26 cellular contexts compared by ENCODE assay signal in the genomic region with DNA sequence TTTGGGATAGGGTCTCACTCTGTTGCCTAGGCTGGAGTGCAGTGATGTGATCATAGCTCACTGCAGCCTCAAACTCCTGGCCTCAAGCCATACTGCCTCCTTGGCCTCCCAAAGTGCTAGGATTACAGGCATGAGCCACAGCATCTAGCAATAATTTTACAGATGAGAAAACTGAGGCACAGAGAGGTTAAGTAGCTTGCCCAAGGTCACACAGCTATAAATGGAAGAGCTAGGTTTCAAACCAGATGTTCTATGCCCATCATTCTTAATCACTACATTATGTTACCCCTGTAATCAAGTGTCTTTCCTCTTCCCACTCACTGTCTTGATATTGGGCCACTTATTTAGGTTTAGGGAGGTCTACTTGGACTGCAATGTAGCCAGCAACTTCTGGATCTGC. TPM values are rescaled to one million over a fixed set of nuclear protein-coding genes. Genes with fewer than 3 reads are reported as not detected.
DNase-seq lines count a peak whose midpoint lies in the region; ATAC-seq, FAIRE-seq and TF ChIP-seq lines count a peak whose summit lies in the region.
"Had no signal": no experiment of that assay in that cellular context is flagged by ENCODE, and none has a peak within 500 bp of the region (broad histone marks: within the 10 kb centered on the region; RNA-seq: fewer than 3 reads in every experiment).

No MANE protein-coding gene starts in this region.

- H2BK15ac ChIP-seq in H1 (ENCODE audit: low read length): no peak overlapping the region

- no peak for TF ChIP-seq CTCF in left ventricle myocardium inferior (IDR thresholded peaks at IDR 0.05; ENCODE audit: borderline replicate concordance)
- no peak for TF ChIP-seq CTCF in HEK293 (tag by site-specific recombination; IDR thresholded peaks at IDR 0.05)
- no peak for TF ChIP-seq CTCF in H1 (IDR thresholded peaks at IDR 0.05; ENCODE audit: control extremely low read depth in 1 of 3, insufficient read depth in 1 of 3, low read depth in 1 of 3, low read length in 3 of 3)

- H3K36me3 ChIP-seq in left ventricle myocardium inferior (no peaks in the 10 kb centered on the region), HEK293 (ENCODE audit: control insufficient read depth in 2 of 2, insufficient read depth in 1 of 2, low read length in 2 of 2) (no peaks in the 10 kb centered on the region), H1 (ENCODE audit: control insufficient read depth in 2 of 4, insufficient read depth in 4 of 4, low read length in 3 of 4) (no peaks in the 10 kb centered on the region), trophoblast cell (ENCODE audit: control insufficient read depth in 1 of 2, insufficient read depth in 2 of 2, low read length in 2 of 2) (no peaks in the 10 kb centered on the region)
- H3K36me3 ChIP-seq: BE2C; BLaER1 treated with 17β-estradiol and CSF1 and Interleukin-3, amounts not matched to agents 10 nM and 100 nM; HAP-1 had no signal

- intact Hi-C loops in left ventricle myocardium inferior (cut with micrococcal nuclease) (no loop called here), left cardiac atrium (cut with DNase I) (no loop called here)
- intact Hi-C loops in activated T-helper 2 cell treated with anti-CD3 and anti-CD28 coated beads, Interferon-gamma antibody, Interleukin-2, Interleukin-4, amounts not matched to agents 10 μg/mL and 5 μg/mL and 100 μg/mL, durations not matched to agents 14 hours and 24 hours and 36 hours (cut with micrococcal nuclease): no loop called here

- H3K4me2 ChIP-seq in H1 (ENCODE audit: insufficient read depth in 1 of 2, low read depth in 2 of 2, low read length in 2 of 2): no peak overlapping the region
- peak overlapping the region; percentile 9 for H3K4me2 ChIP-seq in trophoblast cell (ENCODE audit: low read length)
- H3K4me2 ChIP-seq: BLaER1 treated with 17β-estradiol and CSF1 and Interleukin-3, amounts not matched to agents 10 nM and 100 nM; GM23338 had no signal

- H3K4me1 ChIP-seq in left ventricle myocardium inferior: peaks cover 27% of the 10 kb centered on the region
- no peaks in the 10 kb centered on the region for H3K4me1 ChIP-seq in HEK293 (ENCODE audit: control insufficient read depth, insufficient read depth, low read length)
- H3K4me1 ChIP-seq in H1 (replicated peaks in 1 of 4; ENCODE audit: control insufficient read depth in 3 of 4, insufficient read depth in 4 of 4, low read length in 3 of 4): peaks cover 2 to 7% (median 4%) of the 10 kb centered on the region in 4 experiments; a peak in 2 of 7 replicates
- peaks cover 6 to 7% of the 10 kb centered on the region in 2 experiments for H3K4me1 ChIP-seq in trophoblast cell (ENCODE audit: control insufficient read depth in 1 of 2, insufficient read depth in 2 of 2, low read length in 2 of 2)
- H3K4me1 ChIP-seq: BE2C; BLaER1 treated with 17β-estradiol and CSF1 and Interleukin-3, amounts not matched to agents 10 nM and 100 nM had no signal

- H3K4me3 Mint-ChIP-seq in activated T-helper 2 cell treated with anti-CD3 and anti-CD28 coated beads, Interferon-gamma antibody, Interleukin-2, Interleukin-4, amounts not matched to agents 10 μg/mL and 5 μg/mL and 100 μg/mL, durations not matched to agents 14 hours and 24 hours and 36 hours (ENCODE audit: low read depth): no peak overlapping the region
- H3K4me3 Mint-ChIP-seq: CD14-positive monocyte; CD4-positive, alpha-beta T cell; CD8-positive, alpha-beta memory T cell; GM23338 had no signal

- H2AFZ ChIP-seq in H1 (ENCODE audit: low read length): peak overlapping the region; percentile 64; the same call in 1 of the 2 replicates
- H2AFZ ChIP-seq in trophoblast cell (ENCODE audit: insufficient read depth, low read length, poor library complexity): no peak overlapping the region

- H3K18ac ChIP-seq in H1 (ENCODE audit: extremely low read depth, low read length) (no peak overlapping the region), trophoblast cell (ENCODE audit: low read length) (no peak overlapping the region)

- no peaks in the 10 kb centered on the region for H3K79me2 ChIP-seq in H1 (ENCODE audit: control insufficient read depth in 1 of 2, insufficient read depth in 2 of 2, low read length in 2 of 2)
- no peaks in the 10 kb centered on the region for H3K79me2 ChIP-seq in trophoblast cell (ENCODE audit: control insufficient read depth, insufficient read depth, low read length, poor library complexity)

- no peak for FAIRE-seq in H1 (lab: Jason Lieb, UNC)
- FAIRE-seq: A204.1, GM12891, GM18507, H54 had no signal

- no peaks in the 10 kb centered on the region for H4K20me1 ChIP-seq in H1 (replicated peaks in 1 of 2; ENCODE audit: control insufficient read depth in 1 of 2, insufficient read depth in 2 of 2, low read length in 2 of 2)
- H4K20me1 ChIP-seq: BLaER1 treated with 17β-estradiol and CSF1 and Interleukin-3, amounts not matched to agents 10 nM and 100 nM had no signal

- no peak for TF ChIP-seq POLR2A in H1 (IDR thresholded peaks at IDR 0.05; ENCODE audit: control extremely low read depth in 1 of 2, low read depth in 2 of 2, low read length in 2 of 2)

- no peak overlapping the region for H3K14ac ChIP-seq in H1 (ENCODE audit: insufficient read length)
- H3K14ac ChIP-seq in trophoblast cell (ENCODE audit: low read length): no peak overlapping the region

- TF ChIP-seq EP300 in H1 (IDR thresholded peaks at IDR 0.05; ENCODE audit: borderline replicate concordance in 1 of 2, low read depth in 2 of 2, low read length in 2 of 2): no peak

- no peak overlapping the region for H4K12ac ChIP-seq in trophoblast cell (ENCODE audit: low read depth, low read length)

- no peak for TF ChIP-seq RAD21 in H1 (IDR thresholded peaks at IDR 0.05 in 1 of 2, conservative IDR thresholded peaks at IDR 0.05 in 1 of 2; ENCODE audit: low read depth in 2 of 2, low read length in 2 of 2)

- no peak overlapping the region for H4K8ac ChIP-seq in H1 (ENCODE audit: extremely low read depth, insufficient read depth, low read length)
- no peak overlapping the region for H4K8ac ChIP-seq in trophoblast cell (ENCODE audit: low read depth, low read length)

- H3K9ac ChIP-seq in H1 (replicated peaks in 1 of 4; ENCODE audit: extremely low read depth in 1 of 4, low read depth in 3 of 4, low read length in 3 of 4) (no peak overlapping the region), trophoblast cell (ENCODE audit: low read length) (no peak overlapping the region)
- H3K9ac ChIP-seq: BLaER1 treated with 17β-estradiol and CSF1 and Interleukin-3, amounts not matched to agents 10 nM and 100 nM had no signal

- DNase-seq in left ventricle myocardium inferior (no peak), left cardiac atrium (no peak), H1 (ENCODE audit: low read depth in 1 of 2, low spot score in 2 of 2) (no peak), trophoblast cell (no peak), activated gamma-delta T cell treated with Interleukin-2 at 50 U/mL for 16 hours (no peak)
- no peak for DNase-seq in activated T-helper 2 cell treated with anti-CD3 and anti-CD28 coated beads, Interferon-gamma antibody, Interleukin-2, Interleukin-4, amounts not matched to agents 10 μg/mL and 5 μg/mL and 100 μg/mL, durations not matched to agents 14 hours and 24 hours and 36 hours (ENCODE audit: low spot score)
- DNase-seq in stimulated activated CD4-positive, alpha-beta T cell treated with anti-CD3 and anti-CD28 coated beads, Interleukin-1b, Interleukin-23, amount 100 ng/mL, for 48 hours: no peak
- DNase-seq: AML-193; BE2C; CD4-positive, alpha-beta T cell; CD8-positive, alpha-beta memory T cell; DMS53; DMS79 treated with DMSO at 0.1 percent for 48 hours; GF-D8 had no signal

- H4K91ac ChIP-seq in H1 (replicated peaks; ENCODE audit: insufficient read length, low read length) (no peak overlapping the region), trophoblast cell (ENCODE audit: low read depth, low read length) (no peak overlapping the region)

- POLR2A ChIA-PET in HEK293 (lab: Yijun Ruan, JAX) (no interaction called here), H1 (lab: Charles Lee; ENCODE audit: partially characterized antibody) (no interaction called here)

- no peak overlapping the region for H3K27ac Mint-ChIP-seq in activated T-helper 2 cell treated with anti-CD3 and anti-CD28 coated beads, Interferon-gamma antibody, Interleukin-2, Interleukin-4, amounts not matched to agents 10 μg/mL and 5 μg/mL and 100 μg/mL, durations not matched to agents 14 hours and 24 hours and 36 hours
- H3K27ac Mint-ChIP-seq: CD14-positive monocyte; CD4-positive, alpha-beta T cell; CD8-positive, alpha-beta memory T cell; GM23338 had no signal

- H3K56ac ChIP-seq in H1 (replicated peaks; ENCODE audit: insufficient read length, low read depth, low read length): no peak overlapping the region

- no peaks in the 10 kb centered on the region for H3K4me1 Mint-ChIP-seq in activated T-helper 2 cell treated with anti-CD3 and anti-CD28 coated beads, Interferon-gamma antibody, Interleukin-2, Interleukin-4, amounts not matched to agents 10 μg/mL and 5 μg/mL and 100 μg/mL, durations not matched to agents 14 hours and 24 hours and 36 hours (ENCODE audit: low read depth)
- H3K4me1 Mint-ChIP-seq: CD14-positive monocyte; CD8-positive, alpha-beta memory T cell had no signal

- H3K79me1 ChIP-seq in H1 (ENCODE audit: low read depth, low read length) (no peaks in the 10 kb centered on the region), trophoblast cell (ENCODE audit: low read length) (no peaks in the 10 kb centered on the region)

- CTCF ChIA-PET in HEK293 (lab: Yijun Ruan, JAX): interaction anchor here (2.1 kb wide), 1 partner anchor 195 kb away, joined by 6 read pairs; no protein-coding TSS in a partner anchor
- CTCF ChIA-PET in H1 (lab: Charles Lee; ENCODE audit: partially characterized antibody): interaction anchor here (0.9 to 5.3 kb wide), 9 partner anchors 8 to 195 kb away, joined by 3 to 46 read pairs (median 6); no protein-coding TSS in a partner anchor

- H3K9me3 Mint-ChIP-seq in activated T-helper 2 cell treated with anti-CD3 and anti-CD28 coated beads, Interferon-gamma antibody, Interleukin-2, Interleukin-4, amounts not matched to agents 10 μg/mL and 5 μg/mL and 100 μg/mL, durations not matched to agents 14 hours and 24 hours and 36 hours: no peaks in the 10 kb centered on the region
- H3K9me3 Mint-ChIP-seq: CD14-positive monocyte; CD4-positive, alpha-beta T cell; CD8-positive, alpha-beta memory T cell; GM23338 had no signal

- H3K9me3 ChIP-seq in left ventricle myocardium inferior (replicated peaks) (no peaks in the 10 kb centered on the region), HEK293 (ENCODE audit: control insufficient read depth, insufficient read depth, low read depth, low read length) (no peaks in the 10 kb centered on the region), H1 (ENCODE audit: insufficient read depth in 2 of 2, low read depth in 1 of 2, low read length in 1 of 2) (no peaks in the 10 kb centered on the region), trophoblast cell (ENCODE audit: insufficient read depth, low read depth, low read length) (peaks cover 2% of the 10 kb centered on the region)
- H3K9me3 ChIP-seq: BE2C; BLaER1 treated with 17β-estradiol and CSF1 and Interleukin-3, amounts not matched to agents 10 nM and 100 nM; HAP-1 had no signal

- H3K4ac ChIP-seq in H1 (replicated peaks; ENCODE audit: insufficient read length, low read depth, low read length) (no peak overlapping the region), trophoblast cell (ENCODE audit: low read depth, low read length) (no peak overlapping the region)

- peak overlapping the region; percentile 43 for H3K27ac ChIP-seq in left ventricle myocardium inferior (replicated peaks)
- H3K27ac ChIP-seq in HEK293 (ENCODE audit: extremely low read depth, low read depth, low read length): no peak overlapping the region
- H3K27ac ChIP-seq in H1 (ENCODE audit: low read depth, low read length): no peak overlapping the region
- no peak overlapping the region for H3K27ac ChIP-seq in trophoblast cell (ENCODE audit: low read depth, low read length)
- H3K27ac ChIP-seq: 22Rv1; BLaER1 treated with 17β-estradiol and CSF1 and Interleukin-3, amounts not matched to agents 10 nM and 100 nM had no signal

- H2BK20ac ChIP-seq in H1 (ENCODE audit: low read length): no peak overlapping the region

- H2AK5ac ChIP-seq in H1 (ENCODE audit: low read depth, low read length): no peak overlapping the region
- no peak overlapping the region for H2AK5ac ChIP-seq in trophoblast cell (ENCODE audit: low read length)

- H2BK120ac ChIP-seq in H1 (replicated peaks; ENCODE audit: low read depth, low read length): no peak overlapping the region
- no peak overlapping the region for H2BK120ac ChIP-seq in trophoblast cell (ENCODE audit: insufficient read depth, low read length, poor library complexity)

- no peak for ATAC-seq in left cardiac atrium
- ATAC-seq: GM23338 had no signal

- H2BK12ac ChIP-seq in H1 (ENCODE audit: low read depth, low read length) (no peak overlapping the region), trophoblast cell (ENCODE audit: low read length) (no peak overlapping the region)

- H4K5ac ChIP-seq in H1 (ENCODE audit: insufficient read length, low read depth, low read length): no peak overlapping the region

- H3K27me3 Mint-ChIP-seq in activated T-helper 2 cell treated with anti-CD3 and anti-CD28 coated beads, Interferon-gamma antibody, Interleukin-2, Interleukin-4, amounts not matched to agents 10 μg/mL and 5 μg/mL and 100 μg/mL, durations not matched to agents 14 hours and 24 hours and 36 hours (ENCODE audit: low read depth): peaks cover 16% of the 10 kb centered on the region

- H3K4me3 ChIP-seq in left ventricle myocardium inferior: no peak overlapping the region
- H3K4me3 ChIP-seq in HEK293 (ENCODE audit: low read depth, low read length): no peak overlapping the region
- H3K4me3 ChIP-seq in H1 (ENCODE audit: extremely low read depth in 1 of 4, insufficient read depth in 2 of 4, low read depth in 3 of 4, low read length in 4 of 4): no peak overlapping the region
- H3K4me3 ChIP-seq in trophoblast cell (ENCODE audit: low read depth, low read length): no peak overlapping the region
- H3K4me3 ChIP-seq: BLaER1 treated with 17β-estradiol and CSF1 and Interleukin-3, amounts not matched to agents 10 nM and 100 nM; GM23338; HAP-1 had no signal

- H2BK5ac ChIP-seq in H1 (ENCODE audit: low read depth, low read length) (no peak overlapping the region), trophoblast cell (ENCODE audit: low read depth, low read length, poor library complexity) (no peak overlapping the region)

- H3K36me3 Mint-ChIP-seq in activated T-helper 2 cell treated with anti-CD3 and anti-CD28 coated beads, Interferon-gamma antibody, Interleukin-2, Interleukin-4, amounts not matched to agents 10 μg/mL and 5 μg/mL and 100 μg/mL, durations not matched to agents 14 hours and 24 hours and 36 hours (ENCODE audit: low read depth): no peaks in the 10 kb centered on the region
- H3K36me3 Mint-ChIP-seq: CD14-positive monocyte had no signal

- H3K27me3 ChIP-seq in left ventricle myocardium inferior (ENCODE audit: low read depth) (peaks cover 61% of the 10 kb centered on the region), H1 (replicated peaks in 1 of 4; ENCODE audit: control insufficient read depth in 3 of 4, extremely low read depth in 1 of 4, insufficient read depth in 3 of 4, low read length in 3 of 4) (no peaks in the 10 kb centered on the region), trophoblast cell (ENCODE audit: insufficient read depth, low read length) (no peaks in the 10 kb centered on the region)
- H3K27me3 ChIP-seq: BE2C; BLaER1 treated with 17β-estradiol and CSF1 and Interleukin-3, amounts not matched to agents 10 nM and 100 nM had no signal

- H3K23me2 ChIP-seq in H1 (ENCODE audit: low read depth, low read length): no peaks in the 10 kb centered on the region

- no peak overlapping the region for H3K23ac ChIP-seq in H1 (ENCODE audit: insufficient read length)
- H3K23ac ChIP-seq in trophoblast cell (ENCODE audit: low read length): no peak overlapping the region

RNA-seq across cellular contexts. Expression of gene SLC17A8, which starts 3.6 kb away (rescaled TPM):
- total RNA-seq in left ventricle myocardium inferior (not detected), left cardiac atrium (not detected)
- total RNA-seq in H1 (2021; fragmentation: NEBNext Ultra II Directional; extraction: Animal tissue kit (Norgen Biotek cat#: 25700)): 0.11 and 0.30 TPM in 2 replicates
- 0.05 and 0.14 TPM in 2 replicates for polyA plus RNA-seq in H1 (2011; rRNA removed)
- polyA plus RNA-seq in H1 (2011; cell fraction: cytosol; rRNA removed): 0.03 TPM
- polyA plus RNA-seq in H1 (2011; cell fraction: nucleus; rRNA removed): not detected
- 0.12 to 0.14 TPM in 2 of 4 replicates, not detected in the others for polyA plus RNA-seq in H1 (2012, experiment 1 of 2)
- not detected for polyA plus RNA-seq in H1 (2012, experiment 2 of 2)
- polyA plus RNA-seq in H1 (2013, experiment 1 of 2): 0.14 TPM
- 0.18 TPM for polyA plus RNA-seq in H1 (2013, experiment 2 of 2)
- polyA minus RNA-seq in H1 (2011; rRNA and poly(A)+ RNA removed): 0.03 and 1.0 TPM in 2 replicates
- polyA minus RNA-seq in H1 (2011; cell fraction: cytosol; rRNA and poly(A)+ RNA removed): not detected
- not detected for polyA minus RNA-seq in H1 (2011; cell fraction: nucleus; rRNA and poly(A)+ RNA removed)
- 1.9 and 2.1 TPM in 2 replicates for polyA plus RNA-seq in trophoblast cell (2013)
- not detected in 2 replicates for total RNA-seq in activated T-helper 2 cell treated with anti-CD3 and anti-CD28 coated beads, Interferon-gamma antibody, Interleukin-2, Interleukin-4, amounts not matched to agents 10 μg/mL and 5 μg/mL and 100 μg/mL, durations not matched to agents 14 hours and 24 hours and 36 hours
- total RNA-seq: CD4-positive, alpha-beta T cell; CD8-positive, alpha-beta memory T cell; Daoy; G401 had no signal
- polyA plus RNA-seq: CD14-positive monocyte; CD8-positive, alpha-beta memory T cell had no signal
